Comparison of ENCODE assay signal across 27 cellular contexts in the genomic region with DNA sequence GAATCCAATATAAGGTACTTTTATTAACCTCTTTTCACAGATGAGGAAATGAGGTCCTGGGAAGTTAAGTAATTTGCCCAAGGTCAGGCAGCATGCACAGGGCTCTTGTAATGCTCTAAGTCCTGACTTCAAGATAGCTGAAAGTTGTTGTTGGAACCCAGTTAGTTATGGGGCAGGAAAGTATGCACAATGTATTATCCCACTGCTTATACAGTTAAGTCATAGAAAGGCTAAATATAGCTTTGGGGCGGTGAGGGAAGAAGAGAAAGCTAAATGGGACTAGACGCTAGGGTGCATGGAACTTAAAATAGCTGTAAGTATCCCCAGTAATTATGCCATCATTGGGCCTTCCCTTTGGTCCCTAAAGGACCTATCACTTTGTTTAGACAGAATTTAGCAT. TPM values are rescaled to one million over a fixed set of nuclear protein-coding genes. Genes with fewer than 3 reads are reported as not detected.
A peak's percentile ranks its signal among the peaks of the same experiment; 100 is the strongest.
DNase-seq lines count a peak whose midpoint lies in the region; ATAC-seq, FAIRE-seq and TF ChIP-seq lines count a peak whose summit lies in the region.
"Had no signal": no experiment of that assay in that cellular context is flagged by ENCODE, and none has a peak within 500 bp of the region (broad histone marks: within the 10 kb centered on the region; RNA-seq: fewer than 3 reads in every experiment).

No MANE protein-coding gene starts in this region.

- no peak for ATAC-seq in HG03354 (IDR thresholded peaks at IDR 0.05; ENCODE audit: poor library complexity, severe bottlenecking, unreplicated experiment)
- no peak for ATAC-seq in HG03039 (IDR thresholded peaks at IDR 0.05; ENCODE audit: unreplicated experiment)
- ATAC-seq: esophagus mucosa, HCT116, left lobe of liver had no signal

- no peak for FAIRE-seq in astrocyte (lab: Jason Lieb, UNC)

- H3K4me3 Mint-ChIP-seq in astrocyte (ENCODE audit: unreplicated experiment): no peak overlapping the region
- H3K4me3 Mint-ChIP-seq: activated CD4-positive, alpha-beta T cell treated with anti-CD3 and anti-CD28 coated beads, Interleukin-2, amount 10 ng/mL, durations not matched to agents 7 days and 5 days; mesothelial cell of epicardium; nephron progenitor cell had no signal

- H3K79me2 ChIP-seq in astrocyte (ENCODE audit: insufficient read depth, low read length): peaks cover 55% of the 10 kb centered on the region

- no peaks in the 10 kb centered on the region for H3K36me3 ChIP-seq in astrocyte (ENCODE audit: insufficient read depth, low read length)
- no peaks in the 10 kb centered on the region for H3K36me3 ChIP-seq in tibial artery
- H3K36me3 ChIP-seq: adrenal gland had no signal

- H2AFZ ChIP-seq in astrocyte (ENCODE audit: low read depth, low read length): no peak overlapping the region

- no peaks in the 10 kb centered on the region for H3K9me3 Mint-ChIP-seq in astrocyte (ENCODE audit: unreplicated experiment)
- H3K9me3 Mint-ChIP-seq: activated CD4-positive, alpha-beta T cell treated with anti-CD3 and anti-CD28 coated beads, Interleukin-2, amount 10 ng/mL, durations not matched to agents 7 days and 5 days; mesothelial cell of epicardium; nephron progenitor cell had no signal

- intact Hi-C loops in tibial artery (cut with DNase I; ENCODE audit: low total_unique reads): no loop called here

- peaks cover 18% of the 10 kb centered on the region for H3K4me1 Mint-ChIP-seq in astrocyte (ENCODE audit: low read depth, unreplicated experiment)

- peaks cover 8% of the 10 kb centered on the region for H4K20me1 ChIP-seq in astrocyte (ENCODE audit: insufficient read depth, low read length)

- DNase-seq in SKM-1 treated with dmso at 0.1 percent for 144 hours (lab: John Stamatoyannopoulos, UW; ENCODE audit: unreplicated experiment) (peak; percentile 26), SKM-1 (lab: John Stamatoyannopoulos, UW; ENCODE audit: unreplicated experiment) (no peak), astrocyte (ENCODE audit: low read depth) (peak; percentile 61), fibroblast of villous mesenchyme (ENCODE audit: low read depth) (peak; percentile 63), tibial artery (no peak), NCI-H1436 (lab: John Stamatoyannopoulos, UW) (no peak)
- DNase-seq: activated CD4-positive, alpha-beta T cell treated with anti-CD3 and anti-CD28 coated beads, Interleukin-2, amount 10 ng/mL, durations not matched to agents 7 days and 5 days; activated CD8-positive, alpha-beta memory T cell treated with anti-CD3 and anti-CD28 coated beads, Interleukin-2, amount 50 U/mL, for 4 hours; activated effector memory CD4-positive, alpha-beta T cell treated with anti-CD3 and anti-CD28 coated beads, Interleukin-2, amount 50 U/mL, for 16 hours; adrenal gland; BE2C; Calu3; central memory CD4-positive, alpha-beta T cell; effector CD8-positive, alpha-beta T cell; glutamatergic neuron; NCI-H1417; NCI-H526; nephron progenitor cell; stimulated activated CD4-positive, alpha-beta T cell treated with anti-CD3 and anti-CD28 coated beads, Interleukin-4, amount 100 ng/mL, for 1 hour; SW 1271 had no signal

- H3K4me1 ChIP-seq in astrocyte (ENCODE audit: insufficient read depth, low read length): peaks cover 4% of the 10 kb centered on the region
- peaks cover 0 to 41% (median 11%) of the 10 kb centered on the region in 4 donors for H3K4me1 ChIP-seq in tibial artery
- H3K4me1 ChIP-seq: BE2C had no signal

- H3K27me3 ChIP-seq in astrocyte (ENCODE audit: insufficient read depth, low read length) (no peaks in the 10 kb centered on the region), tibial artery (no peaks in the 10 kb centered on the region)
- H3K27me3 ChIP-seq: adrenal gland, BE2C had no signal

- no peak overlapping the region for H3K27ac Mint-ChIP-seq in astrocyte (ENCODE audit: unreplicated experiment)
- H3K27ac Mint-ChIP-seq: activated CD4-positive, alpha-beta T cell treated with anti-CD3 and anti-CD28 coated beads, Interleukin-2, amount 10 ng/mL, durations not matched to agents 7 days and 5 days; mesothelial cell of epicardium; nephron progenitor cell had no signal

- H3K4me2 ChIP-seq in astrocyte (ENCODE audit: low read length): peak overlapping the region; percentile 14

- no peaks in the 10 kb centered on the region for H3K9me3 ChIP-seq in astrocyte (ENCODE audit: insufficient read depth, low read depth, low read length)
- no peaks in the 10 kb centered on the region for H3K9me3 ChIP-seq in tibial artery
- H3K9me3 ChIP-seq: adrenal gland, BE2C had no signal

- H3K27ac ChIP-seq in astrocyte (ENCODE audit: low read depth, low read length) (no peak overlapping the region), tibial artery (peak overlapping the region; percentile 11 to 28)
- H3K27ac ChIP-seq: 22Rv1, adrenal gland had no signal

- TF ChIP-seq CTCF in astrocyte (IDR thresholded peaks at IDR 0.05; ENCODE audit: insufficient read depth, low read depth, low read length) (no peak), fibroblast of villous mesenchyme (IDR thresholded peaks at IDR 0.05; ENCODE audit: insufficient read depth, low read depth, low read length) (no peak), tibial artery (IDR thresholded peaks at IDR 0.05) (no peak)

- H3K9ac ChIP-seq in astrocyte (ENCODE audit: low read length): no peak overlapping the region

- no peaks in the 10 kb centered on the region for H3K36me3 Mint-ChIP-seq in astrocyte (ENCODE audit: low read depth, unreplicated experiment)
- H3K36me3 Mint-ChIP-seq: mesothelial cell of epicardium had no signal

- H3K4me3 ChIP-seq in astrocyte (ENCODE audit: insufficient read depth, low read depth, low read length) (no peak overlapping the region), fibroblast of villous mesenchyme (ENCODE audit: low read depth, low read length) (no peak overlapping the region), tibial artery (no peak overlapping the region)
- H3K4me3 ChIP-seq: adrenal gland had no signal

- H3K27me3 Mint-ChIP-seq in astrocyte (ENCODE audit: low read depth, unreplicated experiment): no peaks in the 10 kb centered on the region
- H3K27me3 Mint-ChIP-seq: activated CD4-positive, alpha-beta T cell treated with anti-CD3 and anti-CD28 coated beads, Interleukin-2, amount 10 ng/mL, durations not matched to agents 7 days and 5 days had no signal

RNA-seq across cellular contexts. Expression of a gene that starts 9.2 kb away (rescaled TPM):
- total RNA-seq in astrocyte: 15.3 and 24.2 TPM in 2 replicates
- 6.4 and 6.9 TPM in 2 replicates for total RNA-seq in fibroblast of villous mesenchyme

Comparison
In these comparisons a context has a peak if more than half of its experiments do, and no peak if none do; other contexts are left out.
1. DNase-seq: peak in SKM-1 treated with dmso at 0.1 percent for 144 hours (single experiment), astrocyte (single experiment) and fibroblast of villous mesenchyme (single experiment); none in SKM-1 (single experiment), tibial artery (0 of 2) and NCI-H1436 (single experiment).